Comparison of ENCODE assay signal across 8 cellular contexts in the genomic region with DNA sequence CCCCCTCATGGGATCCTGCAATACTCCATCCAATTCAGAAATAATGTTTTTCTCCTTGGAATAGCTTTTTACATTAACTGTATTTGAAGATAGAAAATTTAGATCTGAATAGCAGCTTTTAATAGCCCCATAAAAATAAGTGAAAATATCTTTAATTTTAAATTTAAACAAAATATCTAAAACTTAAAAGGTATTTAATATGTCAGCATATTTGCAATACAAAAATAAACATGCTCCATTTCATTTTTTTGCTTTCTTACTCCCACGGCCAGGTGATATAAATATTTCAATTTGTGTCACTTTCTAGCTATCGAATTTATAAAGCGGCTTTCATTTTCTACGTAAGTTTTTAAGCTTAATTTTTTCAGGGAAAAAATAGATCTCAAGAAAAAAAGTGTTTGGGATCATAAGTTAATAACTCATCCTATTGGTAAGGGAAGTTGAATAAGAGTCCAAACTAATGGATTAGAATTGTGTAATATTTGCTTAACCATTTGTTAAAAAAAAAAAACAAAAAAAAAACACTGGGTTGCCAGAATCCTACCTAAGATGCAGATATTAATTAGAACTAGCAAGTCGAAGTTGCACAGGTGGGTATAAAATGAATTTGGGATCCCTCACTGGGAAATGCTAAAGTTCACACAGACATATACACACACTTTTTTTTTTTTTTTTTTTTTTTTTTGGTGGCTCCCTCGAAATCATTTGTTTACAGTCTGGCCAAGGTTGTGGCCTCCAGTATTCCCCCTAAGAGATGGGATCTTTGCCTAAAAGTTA. TPM values are rescaled to one million over a fixed set of nuclear protein-coding genes. Genes with fewer than 3 reads are reported as not detected.
A peak's percentile ranks its signal among the peaks of the same experiment; 100 is the strongest.
DNase-seq lines count a peak whose midpoint lies in the region; ATAC-seq and TF ChIP-seq lines count a peak whose summit lies in the region.

No MANE protein-coding gene starts in this region.

- no peak for TF ChIP-seq POLR2A in breast epithelium (IDR thresholded peaks at IDR 0.05)

- intact Hi-C loops in cardiac septum (cut with DNase I), result loop anchor here (5.0 kb wide), 1 partner anchor 37 kb away; no protein-coding TSS in a partner anchor
- intact Hi-C loops in breast epithelium (cut with DNase I; ENCODE audit: low total_unique reads), result no loop called here

- H3K9me3 ChIP-seq in right atrium auricular region, result no peaks in the 10 kb centered on the region
- no peaks in the 10 kb centered on the region for H3K9me3 ChIP-seq in breast epithelium
- H3K9me3 ChIP-seq in mononuclear cell (ENCODE audit: low read depth, low read length), result no peaks in the 10 kb centered on the region

- no peaks in the 10 kb centered on the region for H3K27me3 ChIP-seq in right atrium auricular region
- no peaks in the 10 kb centered on the region for H3K27me3 ChIP-seq in breast epithelium
- H3K27me3 ChIP-seq in mononuclear cell (ENCODE audit: insufficient read depth, low read length), result no peaks in the 10 kb centered on the region

- TF ChIP-seq CTCF in right atrium auricular region (IDR thresholded peaks at IDR 0.05) (no peak), breast epithelium (IDR thresholded peaks at IDR 0.05) (no peak)

- peak overlapping the region; percentile 48 to 64 for H3K4me3 ChIP-seq in right atrium auricular region
- H3K4me3 ChIP-seq in breast epithelium, result peak overlapping the region; percentile 64 to 68 (median 67)
- H3K4me3 ChIP-seq in mononuclear cell (ENCODE audit: low read length), result peak overlapping the region; percentile 71

- H3K4me1 ChIP-seq in right atrium auricular region, result peaks cover 0 to 36% of the 10 kb centered on the region in 2 donors
- H3K4me1 ChIP-seq in breast epithelium, result peaks cover 0 to 24% of the 10 kb centered on the region in 2 donors
- peaks cover 31% of the 10 kb centered on the region for H3K4me1 ChIP-seq in mononuclear cell (ENCODE audit: insufficient read depth, low read length)

- H3K27ac ChIP-seq in right atrium auricular region (peak overlapping the region; percentile 97), breast epithelium (peak overlapping the region; percentile 95 to 99)

- ATAC-seq in HG02981 (IDR thresholded peaks at IDR 0.05; ENCODE audit: unreplicated experiment), result no peak

- no peaks in the 10 kb centered on the region for H3K36me3 ChIP-seq in right atrium auricular region
- H3K36me3 ChIP-seq in breast epithelium, result no peaks in the 10 kb centered on the region

- no peak for DNase-seq in right atrium auricular region (ENCODE audit: low spot score)
- no peak for DNase-seq in cardiac septum (ENCODE audit: low spot score)
- DNase-seq in breast epithelium (ENCODE audit: low spot score in 2 of 2), result no peak
- DNase-seq in HuH-7.5 (ENCODE audit: low spot score), result no peak
- DNase-seq in NCI-H1105 (lab: John Stamatoyannopoulos, UW), result no peak
- DNase-seq in NCI-H524 (lab: John Stamatoyannopoulos, UW), result no peak

RNA-seq across cellular contexts. Expression of a gene that starts 47.6 kb away (rescaled TPM):
- total RNA-seq in right atrium auricular region, result 10 to 100 TPM; 82.2 to 82.9 TPM
- 202 TPM for total RNA-seq in cardiac septum
- total RNA-seq in breast epithelium, result 100 to 1,000 TPM in 2 of 3 donors, 10 to 100 TPM in 1; 90.5 to 105 (median 102) TPM
- total RNA-seq in mononuclear cell, result 466 TPM
